ENCODE assay signal across 9 cellular contexts in the genomic region with DNA sequence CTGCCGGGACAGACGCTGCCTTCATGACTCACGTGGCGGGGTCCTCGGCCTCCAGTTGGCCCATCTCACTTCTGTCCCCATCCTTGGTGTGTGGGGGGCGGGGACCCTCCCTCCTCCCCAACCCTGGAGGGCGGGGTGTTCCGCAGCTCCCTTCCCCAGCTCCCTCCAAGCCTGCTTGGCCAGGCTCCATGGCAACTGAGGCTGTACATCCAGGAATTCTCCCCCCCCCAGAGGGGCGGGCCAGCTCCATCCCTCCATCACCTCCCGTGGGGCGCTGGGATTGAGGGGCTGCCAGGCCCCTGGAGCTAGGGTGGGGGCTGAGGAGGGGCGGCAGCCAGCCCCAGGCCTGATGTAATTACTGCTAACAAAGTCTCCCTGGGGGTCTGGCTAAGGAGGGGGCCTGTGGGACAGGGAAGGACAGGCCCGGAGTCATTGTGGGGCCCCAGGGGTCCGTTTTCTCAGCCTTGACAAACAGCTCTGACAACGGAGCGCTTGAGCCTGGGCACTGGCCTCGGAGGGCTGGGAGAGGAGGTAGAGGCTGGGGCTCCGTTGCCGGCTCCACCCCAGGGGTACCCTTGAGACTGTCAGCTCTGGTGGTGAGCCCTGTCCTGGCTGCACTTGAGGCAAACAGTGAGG. TPM values are rescaled to one million over a fixed set of nuclear protein-coding genes. Genes with fewer than 3 reads are reported as not detected.
DNase-seq lines count a peak whose midpoint lies in the region; ATAC-seq and TF ChIP-seq lines count a peak whose summit lies in the region.
"Had no signal": no experiment of that assay in that cellular context is flagged by ENCODE, and none has a peak within 500 bp of the region (broad histone marks: within the 10 kb centered on the region; RNA-seq: fewer than 3 reads in every experiment).

No MANE protein-coding gene starts in this region.

- TF ChIP-seq CTCF in fibroblast of pulmonary artery (IDR thresholded peaks at IDR 0.05; ENCODE audit: low read length, missing control alignments) = no peak
- TF ChIP-seq CTCF in gastrocnemius medialis (IDR thresholded peaks at IDR 0.05 in 4 of 5, conservative IDR thresholded peaks at IDR 0.05 in 1 of 5) = no peak

- H3K27me3 ChIP-seq in gastrocnemius medialis = peaks cover 0 to 3% (median 0%) of the 10 kb centered on the region in 3 donors

- peaks cover 0 to 41% of the 10 kb centered on the region in 2 donors for H3K36me3 ChIP-seq in gastrocnemius medialis

- H3K27ac ChIP-seq in gastrocnemius medialis = peak overlapping the region in 3 of 4 donors; percentile 11 to 55 (median 38)

- intact Hi-C loops in gastrocnemius medialis (cut with DNase I; ENCODE audit: low total_unique reads) = no loop called here

- peaks cover 3 to 4% of the 10 kb centered on the region in 2 donors for H3K4me1 ChIP-seq in gastrocnemius medialis

- ATAC-seq in gastrocnemius medialis = no peak
- no peak for ATAC-seq in HG03565 (IDR thresholded peaks at IDR 0.05; ENCODE audit: unreplicated experiment)
- ATAC-seq in HG02885 (IDR thresholded peaks at IDR 0.05; ENCODE audit: poor library complexity, unreplicated experiment) = no peak

- TF ChIP-seq POLR2A in gastrocnemius medialis (IDR thresholded peaks at IDR 0.05) = no peak

- no peaks in the 10 kb centered on the region for H3K9me3 ChIP-seq in gastrocnemius medialis

- DNase-seq in NCI-H345 treated with DMSO at 0.1 percent for 48 hours (lab: John Stamatoyannopoulos, UW; ENCODE audit: unreplicated experiment) = peak; percentile 33
- DNase-seq in fibroblast of pulmonary artery (ENCODE audit: low read depth) = peak; percentile 57
- no peak for DNase-seq in gastrocnemius medialis
- DNase-seq in hippocampal formation (lab: John Stamatoyannopoulos, UW) = no peak
- DNase-seq: activated CD8-positive, alpha-beta memory T cell treated with anti-CD3 and anti-CD28 coated beads, Interleukin-2, amount 10 ng/mL, durations not matched to agents 7 days and 5 days; NCI-H146 had no signal

- H3K4me3 ChIP-seq in fibroblast of pulmonary artery (replicated peaks; ENCODE audit: low read depth, low read length) = no peak overlapping the region
- H3K4me3 ChIP-seq in gastrocnemius medialis = no peak overlapping the region

- in situ Hi-C loops in gastrocnemius medialis (cut with MboI; ENCODE audit: low sequenced_read_pairs in 4 of 4) = no loop called here

RNA-seq across cellular contexts. Expression of gene DIPK1B, which starts 8.0 kb away (rescaled TPM):
- 1 to 10 TPM; 1.8 to 4.6 (median 3.8) TPM for total RNA-seq in gastrocnemius medialis
- total RNA-seq: activated CD8-positive, alpha-beta memory T cell treated with anti-CD3 and anti-CD28 coated beads, Interleukin-2, amount 10 ng/mL, durations not matched to agents 7 days and 5 days had no signal

RNA-seq across cellular contexts. Expression of gene LCN10, which starts 22.4 kb away (rescaled TPM):
- total RNA-seq in gastrocnemius medialis = 1 to 10 TPM in 3 of 4 donors, under 1 TPM in 1; 0.61 to 4.7 (median 1.6) TPM
- total RNA-seq: progenitor cell of endocrine pancreas had no signal

RNA-seq across cellular contexts. Expression of gene LCN6, which starts 28.0 kb away (rescaled TPM):
- total RNA-seq in gastrocnemius medialis = 10 to 100 TPM in 1 of 4 donors, 1 to 10 TPM in 3; 2.1 to 11.7 (median 3.7) TPM
- total RNA-seq: activated CD8-positive, alpha-beta memory T cell treated with anti-CD3 and anti-CD28 coated beads, Interleukin-2, amount 10 ng/mL, durations not matched to agents 7 days and 5 days; progenitor cell of endocrine pancreas had no signal

RNA-seq across cellular contexts. Expression of gene AGPAT2, which starts 33.1 kb away (rescaled TPM):
- total RNA-seq in gastrocnemius medialis = 10 to 100 TPM; 19.0 to 77.4 (median 36.0) TPM

RNA-seq across cellular contexts. Expression of gene LCN8, which starts 37.7 kb away (rescaled TPM):
- total RNA-seq in gastrocnemius medialis = not detected
- total RNA-seq: activated CD8-positive, alpha-beta memory T cell treated with anti-CD3 and anti-CD28 coated beads, Interleukin-2, amount 10 ng/mL, durations not matched to agents 7 days and 5 days; progenitor cell of endocrine pancreas had no signal

Comparison
In these comparisons a context has a peak if more than half of its experiments do, and no peak if none do; other contexts are left out.
1. DNase-seq: peak in NCI-H345 treated with DMSO at 0.1 percent for 48 hours (single experiment) and fibroblast of pulmonary artery (single experiment); none in gastrocnemius medialis (0 of 2) and hippocampal formation (0 of 2).